7 cellular contexts compared by ENCODE assay signal in the genomic region with DNA sequence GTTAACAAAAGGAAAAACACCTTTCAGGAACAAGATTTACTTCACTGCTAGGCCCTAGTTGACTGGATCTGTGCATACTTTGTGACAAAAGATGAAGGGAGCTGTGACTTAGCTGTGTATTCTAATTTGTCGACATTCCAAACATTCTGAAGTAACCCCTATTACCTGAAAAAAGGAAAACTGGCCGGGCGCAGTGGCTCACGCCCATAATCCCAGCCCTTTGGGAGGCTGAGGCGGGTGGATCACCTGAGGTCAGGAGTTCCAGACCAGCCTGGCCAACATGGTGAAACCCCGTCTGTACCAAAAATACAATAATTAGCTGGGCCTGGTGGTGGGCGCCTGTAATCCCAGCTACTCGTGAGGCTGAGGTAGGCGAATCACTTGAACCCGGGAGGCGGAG. TPM values are rescaled to one million over a fixed set of nuclear protein-coding genes. Genes with fewer than 3 reads are reported as not detected.
A peak's percentile ranks its signal among the peaks of the same experiment; 100 is the strongest.
DNase-seq lines count a peak whose midpoint lies in the region; ATAC-seq, FAIRE-seq and TF ChIP-seq lines count a peak whose summit lies in the region.
"Not testable (repeated sequence)": the region's sequence is repeated elsewhere in the genome, so short reads cannot be mapped to it uniquely, and the experiment has no call there.

No MANE protein-coding gene starts in this region.

- BruUV-seq in OCI-LY7 (replicated peaks; lab: Mats Ljungman, UMichigan): not testable (repeated sequence)

- peak; percentile 1; the same call in 1 of the 2 replicates for TF ChIP-seq POLR2A in GM12892 (IDR thresholded peaks at IDR 0.05; ENCODE audit: low read depth, low read length)
- TF ChIP-seq POLR2A in heart left ventricle (IDR thresholded peaks at IDR 0.05): not testable (repeated sequence)

- H2AFZ ChIP-seq in OCI-LY7 (ENCODE audit: low read length): not testable (repeated sequence)

- intact Hi-C loops in OCI-LY7 (cut with micrococcal nuclease; ENCODE audit: unreplicated experiment): loop anchor here (1.0 to 10.0 kb wide), 3 partner anchors 65 to 650 kb away; partner anchors contain the start of genes MRPL32 and PSMA2
- intact Hi-C loops in heart left ventricle (cut with DNase I): loop anchor here in 9 of 10 donors (5.0 to 10.0 kb wide), 8 partner anchors 43 to 370 kb away; partner anchors contain the start of gene COA1 (in 1 of the 9)

- not testable (repeated sequence) for H3K27me3 Mint-ChIP-seq in activated T-cell treated with anti-CD3 and anti-CD28 coated beads, Interleukin-2, amount 50 U/mL, for 4 hours (ENCODE audit: low read depth); central memory CD8-positive, alpha-beta T cell

- H3K9me3 Mint-ChIP-seq in activated T-cell treated with anti-CD3 and anti-CD28 coated beads, Interleukin-2, amount 50 U/mL, for 4 hours; central memory CD8-positive, alpha-beta T cell: not testable (repeated sequence)

- not testable (repeated sequence) for FAIRE-seq in GM12892 (lab: Jason Lieb, UNC); small intestine (lab: Jason Lieb, UNC)

- H3K79me2 ChIP-seq in OCI-LY7 (ENCODE audit: insufficient read depth, low read depth, low read length): peaks cover 63% of the 10 kb centered on the region

- not testable (repeated sequence) for H3K9me3 ChIP-seq in OCI-LY7 (ENCODE audit: low read length); heart left ventricle; muscle layer of duodenum (ENCODE audit: control insufficient read depth in 1 of 2, low read length in 2 of 2); small intestine (ENCODE audit: control insufficient read depth, low read depth)

- peak overlapping the region; percentile 91 for H3K4me2 ChIP-seq in OCI-LY7 (ENCODE audit: low read length)

- H3K4me1 Mint-ChIP-seq in activated T-cell treated with anti-CD3 and anti-CD28 coated beads, Interleukin-2, amount 50 U/mL, for 4 hours (ENCODE audit: low read depth): peaks cover 41% of the 10 kb centered on the region
- H3K4me1 Mint-ChIP-seq in central memory CD8-positive, alpha-beta T cell: peaks cover 57% of the 10 kb centered on the region

- TF ChIP-seq CTCF in OCI-LY7 (conservative IDR thresholded peaks at IDR 0.05; ENCODE audit: low read length); heart left ventricle (IDR thresholded peaks at IDR 0.05): not testable (repeated sequence)

- H3K27ac Mint-ChIP-seq in central memory CD8-positive, alpha-beta T cell (ENCODE audit: low read depth): peak overlapping the region; percentile 97

- POLR2A ChIA-PET in OCI-LY7 (lab: Charles Lee): interaction anchor here (0.6 to 6.3 kb wide), 6 partner anchors 22 to 1504 kb away, joined by 3 to 93 read pairs (median 6); partner anchors contain the start of gene COA1

- peaks cover 0 to 11% (median 0%) of the 10 kb centered on the region in 9 donors for H3K27me3 ChIP-seq in heart left ventricle
- H3K27me3 ChIP-seq in muscle layer of duodenum (ENCODE audit: low read depth, low read length); small intestine (ENCODE audit: control insufficient read depth in 2 of 2, insufficient read depth in 2 of 2, low read length in 2 of 2): not testable (repeated sequence)

- H3K4me1 ChIP-seq in OCI-LY7 (ENCODE audit: insufficient read depth, low read length, poor library complexity, severe bottlenecking) (peaks cover 49% of the 10 kb centered on the region), heart left ventricle (peaks cover 0 to 34% (median 16%) of the 10 kb centered on the region in 12 donors), muscle layer of duodenum (ENCODE audit: control insufficient read depth in 1 of 2, insufficient read depth in 2 of 2, low read length in 2 of 2) (peaks cover 0 to 16% of the 10 kb centered on the region in 2 donors)
- H3K4me1 ChIP-seq in small intestine (ENCODE audit: control insufficient read depth in 2 of 2, insufficient read depth in 1 of 2, low read depth in 1 of 2, low read length in 1 of 2): not testable (repeated sequence)

- CTCF ChIA-PET in OCI-LY7 (lab: Charles Lee; ENCODE audit: unreplicated experiment): interaction anchor here (0.6 kb wide), 1 partner anchor 29 kb away, joined by 3 read pairs; no protein-coding TSS in a partner anchor

- H3K27ac ChIP-seq in OCI-LY7 (ENCODE audit: low read depth, low read length, poor library complexity, severe bottlenecking): peak overlapping the region; percentile 83
- H3K27ac ChIP-seq in heart left ventricle: peak overlapping the region in 11 of 12 donors; percentile 12 to 99 (median 93)
- H3K27ac ChIP-seq in muscle layer of duodenum (ENCODE audit: low read length): not testable (repeated sequence)
- H3K27ac ChIP-seq in small intestine (ENCODE audit: low read depth in 1 of 2, low read length in 1 of 2): peak overlapping the region in 1 of 2 donors; percentile 48

- not testable (repeated sequence) for H3K9me2 ChIP-seq in OCI-LY7 (ENCODE audit: insufficient read depth, low read length)

- H3K36me3 Mint-ChIP-seq in activated T-cell treated with anti-CD3 and anti-CD28 coated beads, Interleukin-2, amount 50 U/mL, for 4 hours (ENCODE audit: insufficient read depth): not testable (repeated sequence)
- H3K36me3 Mint-ChIP-seq in central memory CD8-positive, alpha-beta T cell (ENCODE audit: insufficient read depth): peaks cover 57% of the 10 kb centered on the region

- not testable (repeated sequence) for ATAC-seq in activated T-cell treated with anti-CD3 and anti-CD28 coated beads, Interleukin-2, amount 50 U/mL, for 4 hours; central memory CD8-positive, alpha-beta T cell (replicated peaks; ENCODE audit: extremely low read depth, poor library complexity, severe bottlenecking); heart left ventricle

- H3K36me3 ChIP-seq in OCI-LY7 (ENCODE audit: insufficient read depth, low read length); heart left ventricle; small intestine (ENCODE audit: control insufficient read depth in 2 of 2, insufficient read depth in 2 of 2, low read length in 2 of 2): not testable (repeated sequence)
- peaks cover 0 to 11% of the 10 kb centered on the region in 2 donors for H3K36me3 ChIP-seq in muscle layer of duodenum (ENCODE audit: control insufficient read depth in 1 of 2, insufficient read depth in 2 of 2, low read length in 2 of 2)

- H3K4me3 Mint-ChIP-seq in activated T-cell treated with anti-CD3 and anti-CD28 coated beads, Interleukin-2, amount 50 U/mL, for 4 hours: peak overlapping the region; percentile 96
- H3K4me3 Mint-ChIP-seq in central memory CD8-positive, alpha-beta T cell: peak overlapping the region; percentile 92

- 92 to 94% (median 93%) methylated on average over 11 of the region's 11 CpGs for WGBS in heart left ventricle, 4 donors
- WGBS in small intestine, 3 donors: 70 to 86% (median 82%) methylated on average over 11 of the region's 11 CpGs

- peak overlapping the region; percentile 98 for H3K4me3 ChIP-seq in OCI-LY7 (ENCODE audit: low read depth, low read length, poor library complexity, severe bottlenecking)
- peak overlapping the region in 10 of 12 donors; percentile 79 to 100 (median 92) for H3K4me3 ChIP-seq in heart left ventricle
- peak overlapping the region; percentile 86 to 98 for H3K4me3 ChIP-seq in muscle layer of duodenum (ENCODE audit: low read depth in 1 of 2, low read length in 2 of 2)
- peak overlapping the region; percentile 43 to 93 for H3K4me3 ChIP-seq in small intestine (ENCODE audit: low read depth in 1 of 2, low read length in 2 of 2)

- not testable (repeated sequence) for DNase-seq in GM12892 (ENCODE audit: insufficient read length); activated T-cell treated with anti-CD3 and anti-CD28 coated beads, Interleukin-2, amount 50 U/mL, for 4 hours; central memory CD8-positive, alpha-beta T cell (ENCODE audit: low spot score in 2 of 2); heart left ventricle; small intestine
- DNase-seq in OCI-LY7 (ENCODE audit: low spot score): peak; percentile 19

- H4K20me1 ChIP-seq in OCI-LY7 (ENCODE audit: insufficient read depth, low read length): not testable (repeated sequence)

RNA-seq across cellular contexts. Expression of gene STK17A, which starts 1.8 kb away (rescaled TPM):
- 82.7 TPM for polyA plus RNA-seq in GM12892 (2012; ENCODE audit: missing spikeins)
- 28.7 and 32.4 TPM in 2 replicates for total RNA-seq in OCI-LY7 (2014; rRNA removed; shearing (Covaris generic))
- total RNA-seq in OCI-LY7 (2022) (25.8 and 31.0 TPM in 2 replicates), heart left ventricle (10 to 100 TPM; 18.7 to 43.9 (median 26.6) TPM)
- 10 to 100 TPM; 32.0 to 40.1 (median 33.3) TPM for total RNA-seq in activated T-cell treated with anti-CD3 and anti-CD28 coated beads, Interleukin-2, amount 50 U/mL, for 4 hours
- polyA plus RNA-seq in heart left ventricle (10 to 100 TPM; 11.9 to 17.8 TPM), small intestine (10 to 100 TPM in 2 of 3 donors, 1 to 10 TPM in 1; 6.6 to 11.9 (median 11.2) TPM)
